ENCODE assay signal across 1 cellular context in the genomic region with DNA sequence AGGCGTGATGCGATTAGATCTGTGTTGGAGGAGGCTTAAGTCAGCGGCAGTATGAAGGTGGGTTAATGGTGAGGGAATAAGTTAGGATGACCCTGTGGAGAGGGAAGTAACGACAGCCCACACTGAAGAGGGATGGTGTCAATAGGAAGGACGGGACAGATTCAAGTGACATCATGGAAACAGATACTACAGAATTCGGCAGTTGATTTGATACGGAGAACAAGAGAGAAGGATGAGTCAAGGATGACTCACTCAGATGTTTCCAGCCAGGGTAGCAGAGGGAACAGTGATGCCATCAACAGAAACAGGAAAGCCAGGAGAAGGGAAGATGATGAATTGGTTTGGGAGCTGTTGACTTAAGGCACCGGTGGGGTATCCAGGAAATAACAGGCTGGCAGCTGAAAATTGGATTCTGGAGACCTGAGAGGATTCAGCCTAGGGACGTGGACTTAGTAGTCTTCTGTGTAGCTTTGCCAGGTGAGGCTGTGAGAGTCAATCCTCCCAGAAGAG.
A peak's percentile ranks its signal among the peaks of the same experiment; 100 is the strongest.
TF ChIP-seq lines count a peak whose summit lies in the region.

No MANE protein-coding gene starts in this region.

TF ChIP-seq in HepG2, 621 proteins besides CTCF, POLR2A, EP300 and RAD21:
- TF ChIP-seq NONO (IDR thresholded peaks at IDR 0.05), result no peak
- no peak for TF ChIP-seq NONO (CRISPR knock-in tag; conservative IDR thresholded peaks at IDR 0.05)
- peak; percentile 67 for TF ChIP-seq FOSL2 (CRISPR knock-in tag; IDR thresholded peaks at IDR 0.05)
- TF ChIP-seq CREB1 (IDR thresholded peaks at IDR 0.05), result peak; percentile 57; the same call in 1 of the 2 replicates
- no peak for TF ChIP-seq CREB1 (CRISPR knock-in tag; IDR thresholded peaks at IDR 0.05)
- TF ChIP-seq ATF7 (IDR thresholded peaks at IDR 0.05), result peak; percentile 49; the same call in 1 of the 2 replicates
- no peak for TF ChIP-seq ATF7 (CRISPR knock-in tag; IDR thresholded peaks at IDR 0.05)
TF ChIP-seq in HepG2: peak in this region for 3.
